9 cellular contexts compared by ENCODE assay signal in the genomic region with DNA sequence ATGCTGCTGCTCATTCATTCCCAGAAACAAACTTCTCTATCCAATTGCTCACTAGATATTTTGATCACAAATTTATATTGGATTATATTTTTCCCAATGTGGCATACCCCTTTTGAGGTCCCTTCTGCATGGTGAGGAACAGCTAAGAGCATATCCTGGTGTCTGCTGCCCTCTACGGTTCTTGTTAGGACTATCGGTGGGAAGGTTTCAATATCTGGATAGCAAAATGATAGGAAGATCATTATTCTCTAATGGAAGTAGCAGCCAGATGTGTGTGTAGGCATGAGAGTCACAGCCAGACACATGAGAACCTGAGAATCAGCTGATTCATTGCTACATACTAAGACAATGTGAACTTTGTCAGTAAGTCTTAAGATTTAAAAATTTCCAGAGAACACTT.
DNase-seq lines count a peak whose midpoint lies in the region; ATAC-seq and TF ChIP-seq lines count a peak whose summit lies in the region.
"Had no signal": no experiment of that assay in that cellular context is flagged by ENCODE, and none has a peak within 500 bp of the region (broad histone marks: within the 10 kb centered on the region; RNA-seq: fewer than 3 reads in every experiment).

No MANE protein-coding gene starts in this region.

- no peaks in the 10 kb centered on the region for H3K79me2 ChIP-seq in smooth muscle cell (ENCODE audit: low read depth)

- no peak overlapping the region for H3K9ac ChIP-seq in smooth muscle cell (ENCODE audit: low read depth)

- H4K20me1 ChIP-seq in smooth muscle cell (ENCODE audit: low read depth) = no peaks in the 10 kb centered on the region

- no peaks in the 10 kb centered on the region for H3K36me3 ChIP-seq in smooth muscle cell (ENCODE audit: low read depth)

- no peak overlapping the region for H3K4me3 ChIP-seq in smooth muscle cell

- H3K9me3 ChIP-seq in smooth muscle cell (replicated peaks; ENCODE audit: low read depth) = no peaks in the 10 kb centered on the region

- no peak for TF ChIP-seq POLR2A in erythroblast (IDR thresholded peaks at IDR 0.05; ENCODE audit: low read length)

- no peak for ATAC-seq in GM18517 (IDR thresholded peaks at IDR 0.05; ENCODE audit: unreplicated experiment)
- ATAC-seq in HG03139 (IDR thresholded peaks at IDR 0.05; ENCODE audit: unreplicated experiment) = no peak
- no peak for ATAC-seq in GM19467 (IDR thresholded peaks at IDR 0.05; ENCODE audit: unreplicated experiment)

- 48% methylated on average over 2 of the region's 2 CpGs for WGBS in smooth muscle cell (ENCODE audit: low lambda C conversion rate)

- no peak overlapping the region for H3K27ac ChIP-seq in smooth muscle cell (ENCODE audit: low read depth)

- no peak overlapping the region for H2AFZ ChIP-seq in smooth muscle cell (ENCODE audit: low read depth)

- DNase-seq in SIG-M5 treated with dmso at 0.1 percent for 504 hours (lab: John Stamatoyannopoulos, UW; ENCODE audit: unreplicated experiment) = peak; percentile 17
- DNase-seq in SIG-M5 (lab: John Stamatoyannopoulos, UW) = no peak
- peak; percentile 63 for DNase-seq in NCI-H748 (lab: John Stamatoyannopoulos, UW; ENCODE audit: unreplicated experiment)
- DNase-seq in erythroblast (lab: John Stamatoyannopoulos, UW) = peak; percentile 6 to 22
- DNase-seq in smooth muscle cell (lab: John Stamatoyannopoulos, UW; ENCODE audit: unreplicated experiment) = no peak
- DNase-seq: occipital lobe had no signal

- peak; percentile 43 for TF ChIP-seq CTCF in smooth muscle cell (IDR thresholded peaks at IDR 0.05; ENCODE audit: borderline replicate concordance, insufficient read depth, poor library complexity, severe bottlenecking)

- H3K27me3 ChIP-seq in smooth muscle cell (ENCODE audit: low read depth) = no peaks in the 10 kb centered on the region

- no peak overlapping the region for H3K4me2 ChIP-seq in smooth muscle cell

- no peaks in the 10 kb centered on the region for H3F3A ChIP-seq in smooth muscle cell (ENCODE audit: low read depth)

- no peaks in the 10 kb centered on the region for H3K4me1 ChIP-seq in smooth muscle cell (ENCODE audit: low read depth)

Comparison
In these comparisons a context has a peak if more than half of its experiments do, and no peak if none do; other contexts are left out.
1. DNase-seq: peak in SIG-M5 treated with dmso at 0.1 percent for 504 hours (single experiment), NCI-H748 (single experiment) and erythroblast (2 of 2); none in SIG-M5 (single experiment) and smooth muscle cell (single experiment).